In the genomic region with DNA sequence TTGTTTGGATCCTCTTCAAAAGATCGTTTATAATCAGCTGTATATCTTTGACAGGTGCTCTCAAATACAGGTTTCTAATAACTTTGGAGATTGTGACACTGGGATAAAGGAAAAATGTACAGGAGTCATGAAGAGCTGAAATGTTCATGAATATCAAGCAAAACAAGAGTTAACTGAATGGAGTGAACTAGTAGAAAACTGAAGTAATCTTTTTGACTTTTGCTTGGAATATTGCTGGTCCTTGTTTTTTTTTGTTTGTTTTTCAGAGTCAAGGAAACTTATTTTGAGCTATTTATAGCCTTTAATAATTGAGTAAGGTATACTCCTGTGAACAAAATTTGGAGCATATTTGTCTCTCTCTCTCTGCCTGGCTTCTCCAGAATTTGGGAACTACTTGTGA, we compare ENCODE assay signal across 23 cellular contexts. TPM values are rescaled to one million over a fixed set of nuclear protein-coding genes. Genes with fewer than 3 reads are reported as not detected.
DNase-seq lines count a peak whose midpoint lies in the region; TF ChIP-seq lines count a peak whose summit lies in the region.
"Had no signal": no experiment of that assay in that cellular context is flagged by ENCODE, and none has a peak within 500 bp of the region (broad histone marks: within the 10 kb centered on the region; RNA-seq: fewer than 3 reads in every experiment).

No MANE protein-coding gene starts in this region.

- no peak overlapping the region for H3K4me3 ChIP-seq in CD8-positive, alpha-beta memory T cell (ENCODE audit: low read length)
- H3K4me3 ChIP-seq: GM23248 had no signal

- no peaks in the 10 kb centered on the region for H3K4me1 ChIP-seq in CD8-positive, alpha-beta memory T cell (ENCODE audit: insufficient read depth, low read length)
- H3K4me1 ChIP-seq: BE2C had no signal

- peaks cover 30% of the 10 kb centered on the region for H3K9me3 Mint-ChIP-seq in endothelial cell (ENCODE audit: unreplicated experiment)
- H3K9me3 Mint-ChIP-seq in CD8-positive, alpha-beta memory T cell = peaks cover 20 to 36% (median 22%) of the 10 kb centered on the region in 5 donors

- no peaks in the 10 kb centered on the region for H3K27me3 ChIP-seq in CD8-positive, alpha-beta memory T cell (ENCODE audit: insufficient read depth, low read length, poor library complexity, severe bottlenecking)
- H3K27me3 ChIP-seq: BE2C had no signal

- no peak overlapping the region for H3K27ac ChIP-seq in CD8-positive, alpha-beta memory T cell (ENCODE audit: low read depth, low read length)
- H3K27ac ChIP-seq: 22Rv1, GM23248, RWPE1 had no signal

- H3K36me3 ChIP-seq in CD8-positive, alpha-beta memory T cell (ENCODE audit: insufficient read depth, low read length) = peaks cover 21% of the 10 kb centered on the region

- H3K9me3 ChIP-seq in CD8-positive, alpha-beta memory T cell (ENCODE audit: low read length) = no peaks in the 10 kb centered on the region

- peaks cover 7% of the 10 kb centered on the region for H3K4me1 Mint-ChIP-seq in endothelial cell (ENCODE audit: unreplicated experiment)
- H3K4me1 Mint-ChIP-seq in CD8-positive, alpha-beta memory T cell = peaks cover 0 to 6% (median 4%) of the 10 kb centered on the region in 3 donors

- DNase-seq in DMS53 (lab: John Stamatoyannopoulos, UW) = peak; percentile 6
- DNase-seq in DMS53 treated with DMSO at 0.1 percent for 48 hours (lab: John Stamatoyannopoulos, UW; ENCODE audit: unreplicated experiment) = no peak
- peak; percentile 28 for DNase-seq in LHCN-M2 (ENCODE audit: low read depth)
- no peak for DNase-seq in endothelial cell (ENCODE audit: low spot score)
- no peak for DNase-seq in CD8-positive, alpha-beta memory T cell
- DNase-seq in foreskin melanocyte = no peak
- no peak for DNase-seq in GM03348 (ENCODE audit: low spot score)
- DNase-seq: ACHN, BE2C, DMS79, EL, GM23248, H7, NCI-H1092 treated with DMSO at 0.1 percent for 48 hours, NCI-H1436, NCI-H187, NCI-H2107, NCI-H2227 treated with DMSO at 0.1 percent for 48 hours, NCI-H510A, NCI-H69, SHP77 had no signal

- peaks cover 89% of the 10 kb centered on the region for H3K36me3 Mint-ChIP-seq in endothelial cell (ENCODE audit: low read depth, unreplicated experiment)
- peaks cover 18 to 86% (median 64%) of the 10 kb centered on the region in 3 donors for H3K36me3 Mint-ChIP-seq in CD8-positive, alpha-beta memory T cell

- CTCF ChIA-PET in CD8-positive, alpha-beta memory T cell (lab: Charles Lee) = no interaction called here

- H3K27me3 Mint-ChIP-seq in endothelial cell (ENCODE audit: unreplicated experiment) = no peaks in the 10 kb centered on the region
- no peaks in the 10 kb centered on the region for H3K27me3 Mint-ChIP-seq in CD8-positive, alpha-beta memory T cell

- H3K4me3 Mint-ChIP-seq in endothelial cell (ENCODE audit: unreplicated experiment) = peak overlapping the region; percentile 71
- no peak overlapping the region for H3K4me3 Mint-ChIP-seq in CD8-positive, alpha-beta memory T cell

- POLR2A ChIA-PET in CD8-positive, alpha-beta memory T cell (lab: Charles Lee) = no interaction called here

- no peak overlapping the region for H3K27ac Mint-ChIP-seq in endothelial cell (ENCODE audit: unreplicated experiment)
- H3K27ac Mint-ChIP-seq in CD8-positive, alpha-beta memory T cell = no peak overlapping the region

- no peak for TF ChIP-seq CTCF in endothelial cell (IDR thresholded peaks at IDR 0.05; ENCODE audit: unreplicated experiment)

RNA-seq across cellular contexts. Expression of a gene that starts 25.3 kb away (rescaled TPM):
- total RNA-seq in LHCN-M2 (2014; rRNA removed) (29.8 and 30.6 TPM in 2 replicates), endothelial cell (ENCODE audit: unreplicated experiment) (49.1 TPM)
- polyA plus RNA-seq in LHCN-M2 (2012) = 25.6 TPM
- 10 to 100 TPM; 61.1 to 68.1 TPM for total RNA-seq in CD8-positive, alpha-beta memory T cell
- 105 TPM for polyA plus RNA-seq in CD8-positive, alpha-beta memory T cell

RNA-seq across cellular contexts. Expression of a gene that starts 32.0 kb away (rescaled TPM):
- 51.4 and 56.2 TPM in 2 replicates for total RNA-seq in LHCN-M2 (2014; rRNA removed)
- 16.9 TPM for polyA plus RNA-seq in LHCN-M2 (2012)
- total RNA-seq in endothelial cell (ENCODE audit: unreplicated experiment) = 14.6 TPM
- 10 to 100 TPM; 23.9 to 24.0 TPM for total RNA-seq in CD8-positive, alpha-beta memory T cell
- 7.1 TPM for polyA plus RNA-seq in CD8-positive, alpha-beta memory T cell

Comparison
In these comparisons a context has a peak if more than half of its experiments do, and no peak if none do; other contexts are left out.
1. DNase-seq: peak in DMS53 (single experiment) and LHCN-M2 (single experiment); none in DMS53 treated with DMSO at 0.1 percent for 48 hours (single experiment), endothelial cell (single experiment), CD8-positive, alpha-beta memory T cell (0 of 5), foreskin melanocyte (single experiment) and GM03348 (single experiment).